8 cellular contexts compared by ENCODE assay signal in the genomic region with DNA sequence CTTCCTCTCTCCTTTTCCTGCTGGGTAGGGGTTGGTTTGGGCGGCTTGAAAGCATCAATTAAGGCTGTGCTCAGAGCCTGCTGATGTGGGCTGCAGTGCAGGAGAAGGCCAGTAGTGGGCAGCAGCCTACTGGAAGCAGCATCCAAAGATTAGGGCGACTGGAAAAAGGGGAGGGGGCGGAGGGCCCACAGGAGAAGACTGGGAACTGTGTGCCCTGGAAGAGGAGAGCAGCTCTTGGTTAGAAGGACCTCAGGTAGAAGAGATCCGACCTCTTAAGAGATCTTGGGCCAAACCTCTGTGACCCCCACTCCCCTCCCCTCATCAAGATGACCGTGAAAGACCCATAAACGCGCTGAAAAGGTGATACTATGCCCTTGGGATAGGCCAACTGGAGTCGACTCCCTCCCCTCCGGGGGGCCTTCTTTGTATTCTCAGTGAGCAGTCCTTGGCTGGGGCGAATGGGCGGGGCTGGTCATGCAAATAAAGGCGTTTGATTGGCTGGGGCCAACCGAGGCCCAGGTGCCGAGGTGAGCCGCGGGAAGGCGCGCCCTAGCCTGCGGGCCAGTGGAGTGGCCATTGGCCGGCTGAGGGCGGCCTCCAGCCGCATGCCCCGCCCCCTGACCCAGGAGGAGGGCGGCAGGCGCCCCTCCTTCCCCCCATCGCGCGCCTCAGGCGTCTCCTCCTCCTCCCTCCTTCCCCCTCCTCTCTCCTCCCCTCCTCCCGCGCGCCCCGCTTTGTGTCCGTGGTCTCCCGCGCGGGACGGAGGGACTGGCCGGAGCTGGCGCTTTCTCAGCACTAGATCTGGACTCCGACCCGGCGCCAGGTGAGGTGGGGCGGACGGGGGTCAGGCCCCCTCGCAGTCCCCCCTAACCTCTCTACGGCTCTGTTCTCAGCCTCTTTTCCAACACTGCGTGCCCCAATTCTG. TPM values are rescaled to one million over a fixed set of nuclear protein-coding genes. Genes with fewer than 3 reads are reported as not detected.
DNase-seq lines count a peak whose midpoint lies in the region; ATAC-seq, FAIRE-seq and TF ChIP-seq lines count a peak whose summit lies in the region.

No MANE protein-coding gene starts in this region.

- no peaks in the 10 kb centered on the region for H3K9me3 ChIP-seq in Karpas-422 (ENCODE audit: low read length)
- no peaks in the 10 kb centered on the region for H3K9me3 ChIP-seq in RWPE2 (ENCODE audit: severe bottlenecking)
- H3K9me3 ChIP-seq in cardiac muscle cell (ENCODE audit: low read depth), result no peaks in the 10 kb centered on the region

- H3K4me1 ChIP-seq in Karpas-422 (ENCODE audit: low read length) (peaks cover 18% of the 10 kb centered on the region), RWPE2 (ENCODE audit: insufficient read depth, poor library complexity, severe bottlenecking) (no peaks in the 10 kb centered on the region), cardiac muscle cell (ENCODE audit: low read depth) (no peaks in the 10 kb centered on the region)

- H3K9ac ChIP-seq in Karpas-422 (ENCODE audit: low read length), result no peak overlapping the region

- DNase-seq in D721Med (ENCODE audit: insufficient read length, low spot score), result peak; percentile 53
- DNase-seq in Karpas-422, result peak; percentile 67
- DNase-seq in RWPE2 (ENCODE audit: low spot score), result peak; percentile 91
- peak; percentile 64 for DNase-seq in activated naive CD4-positive, alpha-beta T cell treated with anti-CD3 and anti-CD28 coated beads, Interleukin-2, amount 50 U/mL, for 16 hours
- peak; percentile 75 to 93 for DNase-seq in cardiac muscle cell (ENCODE audit: low read depth in 1 of 2, low spot score in 1 of 2)
- DNase-seq in retina, result peak; percentile 90
- no peak for DNase-seq in amniotic stem cell (lab: John Stamatoyannopoulos, UW)

- peak; percentile 88 for TF ChIP-seq CTCF in D721Med (IDR thresholded peaks at IDR 0.05; ENCODE audit: insufficient read depth, missing control alignments)
- TF ChIP-seq CTCF in RWPE2 (IDR thresholded peaks at IDR 0.05; ENCODE audit: poor library complexity, severe bottlenecking), result peak; percentile 77
- TF ChIP-seq CTCF in cardiac muscle cell (IDR thresholded peaks at IDR 0.05; ENCODE audit: low read depth, low read length), result peak; percentile 91

- no peak overlapping the region for H2AFZ ChIP-seq in Karpas-422 (ENCODE audit: low read length)

- no peak overlapping the region for H3K4me2 ChIP-seq in Karpas-422 (ENCODE audit: low read depth, low read length, poor library complexity, severe bottlenecking)

- ATAC-seq in GM21515 (IDR thresholded peaks at IDR 0.05; ENCODE audit: unreplicated experiment), result peak; percentile 53
- peak; percentile 90 for ATAC-seq in RWPE2 (ENCODE audit: low read depth)

- H3K36me3 ChIP-seq in Karpas-422 (ENCODE audit: insufficient read depth, low read length) (no peaks in the 10 kb centered on the region), RWPE2 (ENCODE audit: low read depth) (no peaks in the 10 kb centered on the region; the same call in 1 of the 2 replicates), cardiac muscle cell (no peaks in the 10 kb centered on the region)

- H3K27ac ChIP-seq in Karpas-422 (ENCODE audit: low read length), result no peak overlapping the region
- peak overlapping the region; percentile 58 for H3K27ac ChIP-seq in RWPE2 (ENCODE audit: poor library complexity, severe bottlenecking)
- peak overlapping the region; percentile 89 for H3K27ac ChIP-seq in cardiac muscle cell

- no peaks in the 10 kb centered on the region for H4K20me1 ChIP-seq in Karpas-422 (ENCODE audit: insufficient read depth, low read depth, low read length)

- no peak overlapping the region for H3K4me3 ChIP-seq in Karpas-422 (ENCODE audit: low read length)
- H3K4me3 ChIP-seq in RWPE2 (ENCODE audit: severe bottlenecking), result peak overlapping the region; percentile 60
- peak overlapping the region; percentile 77 for H3K4me3 ChIP-seq in cardiac muscle cell

- H3K27me3 ChIP-seq in Karpas-422 (ENCODE audit: low read length), result no peaks in the 10 kb centered on the region
- no peaks in the 10 kb centered on the region for H3K27me3 ChIP-seq in RWPE2 (ENCODE audit: insufficient read depth, poor library complexity, severe bottlenecking)
- H3K27me3 ChIP-seq in cardiac muscle cell, result no peaks in the 10 kb centered on the region

- 0 out of 2 replicates have a peak, but pooled peaks cover 4% of the 10 kb centered on the region for H3K79me2 ChIP-seq in Karpas-422 (ENCODE audit: low read length)

- H3K9me2 ChIP-seq in Karpas-422 (replicated peaks; ENCODE audit: insufficient read depth, low read length), result no peaks in the 10 kb centered on the region

- no peak for FAIRE-seq in D721Med (lab: Jason Lieb, UNC)

RNA-seq across cellular contexts. Expression of a gene that starts 10.1 kb away (rescaled TPM):
- 14.5 and 24.6 TPM in 2 replicates for total RNA-seq in Karpas-422 (2014; rRNA removed; shearing (Covaris generic); ENCODE audit: low replicate concordance)
- total RNA-seq in cardiac muscle cell, result 34.1 and 50.1 TPM in 2 replicates
- polyA plus RNA-seq in cardiac muscle cell, result 27.1 and 28.8 TPM in 2 replicates

RNA-seq across cellular contexts. Expression of a gene that starts 31.6 kb away (rescaled TPM):
- not detected in 2 replicates for total RNA-seq in Karpas-422 (2014; rRNA removed; shearing (Covaris generic); ENCODE audit: low replicate concordance)
- total RNA-seq in cardiac muscle cell, result not detected in 2 replicates
- polyA plus RNA-seq in cardiac muscle cell, result not detected in 2 replicates
